In genomic region chr7:17131983-17132655, GRCh38 we compare ENCODE assay signal across 15 cellular contexts.
DNase-seq lines count a peak whose midpoint lies in the region; ATAC-seq lines count a peak whose summit lies in the region.
"Had no signal": no experiment of that assay in that cellular context is flagged by ENCODE, and none has a peak within 500 bp of the region (broad histone marks: within the 10 kb centered on the region; RNA-seq: fewer than 3 reads in every experiment).

No MANE protein-coding gene starts in this region.

- ATAC-seq in GM19043 (IDR thresholded peaks at IDR 0.05; ENCODE audit: low read depth, unreplicated experiment) (peak; percentile 46), HG02678 (IDR thresholded peaks at IDR 0.05; ENCODE audit: unreplicated experiment) (peak; percentile 53), HG03457 (IDR thresholded peaks at IDR 0.05; ENCODE audit: unreplicated experiment) (peak; percentile 46)
- ATAC-seq: activated CD4-positive, CD25-positive, alpha-beta regulatory T cell treated with anti-CD3 and anti-CD28 coated beads, Interleukin-2, amount 50 U/mL, for 24 hours; activated naive CD4-positive, alpha-beta T cell treated with anti-CD3 and anti-CD28 coated beads, Interleukin-2, amount 50 U/mL, for 72 hours; lower lobe of right lung had no signal

- DNase-seq in renal cortical epithelial cell (ENCODE audit: low read depth) (peak; percentile 74), T1000 (lab: John Stamatoyannopoulos, UW) (no peak), cerebellum (ENCODE audit: low spot score) (no peak)
- DNase-seq in activated CD8-positive, alpha-beta memory T cell treated with anti-CD3 and anti-CD28 coated beads, Interleukin-2, amount 50 U/mL, for 4 hours: no peak
- DNase-seq: effector CD4-positive, alpha-beta T cell; lower lobe of right lung; NCI-H187 treated with DMSO at 0.1 percent for 48 hours; NCI-H774; stimulated activated naive CD4-positive, alpha-beta T cell; T-helper 1 cell had no signal
